In the genomic region with DNA sequence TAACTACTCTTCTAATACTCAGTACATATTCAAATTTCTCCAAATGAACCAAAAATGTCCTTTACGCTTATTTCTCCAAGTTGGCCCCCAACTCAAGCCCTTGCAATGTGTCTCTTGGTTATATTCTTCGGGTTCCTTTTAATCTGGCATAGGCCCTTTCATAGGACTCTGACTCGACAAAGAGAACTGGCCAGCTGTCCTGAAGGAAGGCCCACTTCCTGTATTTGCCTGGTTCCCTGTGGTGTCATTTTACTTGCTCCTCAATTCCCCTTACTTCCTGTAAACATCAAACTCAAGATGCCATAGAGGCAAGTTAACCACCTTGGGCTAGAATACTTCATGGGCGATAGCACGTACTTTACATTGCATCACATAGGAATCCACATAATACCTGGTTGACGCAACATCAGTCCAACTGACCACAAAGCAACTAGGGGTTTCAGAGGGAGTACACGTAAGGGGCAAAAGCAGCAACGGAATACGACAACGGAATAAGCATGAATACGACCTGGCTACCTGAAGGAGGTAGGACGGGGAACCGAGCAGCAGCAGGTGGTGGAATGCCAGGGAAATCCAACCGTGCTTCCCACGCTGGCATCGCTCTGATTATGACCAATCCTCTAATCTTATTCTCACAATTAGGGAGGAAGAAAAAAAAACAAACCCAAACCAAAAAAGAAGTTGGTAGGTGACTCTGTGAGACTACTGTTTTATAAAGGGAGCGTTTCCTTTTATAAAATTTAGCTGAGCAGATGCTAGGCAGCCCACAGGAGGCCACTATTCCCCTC, we compare ENCODE assay signal across 8 cellular contexts. TPM values are rescaled to one million over a fixed set of nuclear protein-coding genes. Genes with fewer than 3 reads are reported as not detected.
DNase-seq lines count a peak whose midpoint lies in the region; ATAC-seq, FAIRE-seq and TF ChIP-seq lines count a peak whose summit lies in the region.

No MANE protein-coding gene starts in this region.

- peaks cover 22% of the 10 kb centered on the region for H3K4me1 ChIP-seq in iPS-18a (ENCODE audit: control insufficient read depth, low read depth, low read length)
- H3K4me1 ChIP-seq in spleen = peaks cover 19 to 42% (median 37%) of the 10 kb centered on the region in 6 donors

- no peak for FAIRE-seq in RCC 7860 (lab: Jason Lieb, UNC)

- H3K27ac ChIP-seq in iPS-18a (ENCODE audit: low read length) (peak overlapping the region; percentile 73), spleen (peak overlapping the region; percentile 66 to 98 (median 94))

- no peaks in the 10 kb centered on the region for H3K9me3 ChIP-seq in iPS-18a (ENCODE audit: control insufficient read depth, low read depth, low read length)
- peaks cover 0 to 15% (median 13%) of the 10 kb centered on the region in 8 donors for H3K9me3 ChIP-seq in spleen

- TF ChIP-seq CTCF in spleen (IDR thresholded peaks at IDR 0.05 in 8 of 11, conservative IDR thresholded peaks at IDR 0.05 in 3 of 11) = no peak

- H3K36me3 ChIP-seq in iPS-18a (ENCODE audit: control insufficient read depth, low read depth, low read length) (no peaks in the 10 kb centered on the region), spleen (no peaks in the 10 kb centered on the region)

- peak overlapping the region; percentile 91 for H3K27ac Mint-ChIP-seq in activated naive CD8-positive, alpha-beta T cell treated with anti-CD3 and anti-CD28 coated beads, Interleukin-2, amount 50 U/mL, for 24 hours

- H3K4me1 Mint-ChIP-seq in activated naive CD8-positive, alpha-beta T cell treated with anti-CD3 and anti-CD28 coated beads, Interleukin-2, amount 50 U/mL, for 24 hours = peaks cover 41% of the 10 kb centered on the region

- no peak for ATAC-seq in activated naive CD8-positive, alpha-beta T cell treated with anti-CD3 and anti-CD28 coated beads, Interleukin-2, amount 50 U/mL, for 24 hours

- no peaks in the 10 kb centered on the region for H3K27me3 Mint-ChIP-seq in activated naive CD8-positive, alpha-beta T cell treated with anti-CD3 and anti-CD28 coated beads, Interleukin-2, amount 50 U/mL, for 24 hours

- 56 to 73% (median 68%) methylated on average over 17 of the region's 17 CpGs for WGBS in spleen, 5 donors

- H3K27me3 ChIP-seq in iPS-18a (ENCODE audit: control insufficient read depth, insufficient read depth, low read length) (no peaks in the 10 kb centered on the region), spleen (replicated peaks in 1 of 7) (no peaks in the 10 kb centered on the region)

- peak overlapping the region; percentile 71 for H3K9ac ChIP-seq in iPS-18a (ENCODE audit: low read length)

- H3K4me3 ChIP-seq in iPS-18a (ENCODE audit: low read length) = peak overlapping the region; percentile 65
- peak overlapping the region in 6 of 8 donors; percentile 87 to 99 (median 96) for H3K4me3 ChIP-seq in spleen

- peaks cover 23% of the 10 kb centered on the region for H3K36me3 Mint-ChIP-seq in activated naive CD8-positive, alpha-beta T cell treated with anti-CD3 and anti-CD28 coated beads, Interleukin-2, amount 50 U/mL, for 24 hours (ENCODE audit: low read depth)

- intact Hi-C loops in spleen (cut with DNase I; ENCODE audit: low total_unique reads) = no loop called here

- peaks cover 3% of the 10 kb centered on the region for H3K9me3 Mint-ChIP-seq in activated naive CD8-positive, alpha-beta T cell treated with anti-CD3 and anti-CD28 coated beads, Interleukin-2, amount 50 U/mL, for 24 hours

- peak overlapping the region; percentile 98 for H3K4me3 Mint-ChIP-seq in activated naive CD8-positive, alpha-beta T cell treated with anti-CD3 and anti-CD28 coated beads, Interleukin-2, amount 50 U/mL, for 24 hours

- peak; percentile 5 to 25 for DNase-seq in activated CD4-positive, alpha-beta T cell treated with anti-CD3 and anti-CD28 coated beads, Interleukin-2, amount 50 U/mL, for 48 hours
- DNase-seq in activated CD4-positive, alpha-beta T cell treated with anti-CD3 and anti-CD28 coated beads, Interleukin-2, amount 50 U/mL, for 1 hour = no peak
- DNase-seq in NCI-H1930 (lab: John Stamatoyannopoulos, UW) = peak; percentile 26 to 44
- peak; percentile 15 for DNase-seq in activated naive CD8-positive, alpha-beta T cell treated with anti-CD3 and anti-CD28 coated beads, Interleukin-2, amount 50 U/mL, for 24 hours
- DNase-seq in spleen = peak; percentile 79
- DNase-seq in hepatic stellate cell (ENCODE audit: low spot score) = no peak
- no peak for DNase-seq in RCC 7860 (ENCODE audit: low spot score)

- no peak for TF ChIP-seq POLR2A in spleen (IDR thresholded peaks at IDR 0.05)

RNA-seq across cellular contexts. Expression of a gene that starts 0.8 kb away (rescaled TPM):
- 10 to 100 TPM; 44.7 to 57.5 (median 55.6) TPM for total RNA-seq in spleen
- polyA plus RNA-seq in spleen = 10 to 100 TPM; 17.3 to 31.4 (median 22.2) TPM

Comparison
In these comparisons a context has a peak if more than half of its experiments do, and no peak if none do; other contexts are left out.
1. DNase-seq: peak in activated CD4-positive, alpha-beta T cell treated with anti-CD3 and anti-CD28 coated beads, Interleukin-2, amount 50 U/mL, for 48 hours (2 of 2), NCI-H1930 (2 of 2), activated naive CD8-positive, alpha-beta T cell treated with anti-CD3 and anti-CD28 coated beads, Interleukin-2, amount 50 U/mL, for 24 hours (single experiment) and spleen (single experiment); none in activated CD4-positive, alpha-beta T cell treated with anti-CD3 and anti-CD28 coated beads, Interleukin-2, amount 50 U/mL, for 1 hour (single experiment), hepatic stellate cell (single experiment) and RCC 7860 (single experiment).